ENCODE assay signal across 1 cellular context in the genomic region with DNA sequence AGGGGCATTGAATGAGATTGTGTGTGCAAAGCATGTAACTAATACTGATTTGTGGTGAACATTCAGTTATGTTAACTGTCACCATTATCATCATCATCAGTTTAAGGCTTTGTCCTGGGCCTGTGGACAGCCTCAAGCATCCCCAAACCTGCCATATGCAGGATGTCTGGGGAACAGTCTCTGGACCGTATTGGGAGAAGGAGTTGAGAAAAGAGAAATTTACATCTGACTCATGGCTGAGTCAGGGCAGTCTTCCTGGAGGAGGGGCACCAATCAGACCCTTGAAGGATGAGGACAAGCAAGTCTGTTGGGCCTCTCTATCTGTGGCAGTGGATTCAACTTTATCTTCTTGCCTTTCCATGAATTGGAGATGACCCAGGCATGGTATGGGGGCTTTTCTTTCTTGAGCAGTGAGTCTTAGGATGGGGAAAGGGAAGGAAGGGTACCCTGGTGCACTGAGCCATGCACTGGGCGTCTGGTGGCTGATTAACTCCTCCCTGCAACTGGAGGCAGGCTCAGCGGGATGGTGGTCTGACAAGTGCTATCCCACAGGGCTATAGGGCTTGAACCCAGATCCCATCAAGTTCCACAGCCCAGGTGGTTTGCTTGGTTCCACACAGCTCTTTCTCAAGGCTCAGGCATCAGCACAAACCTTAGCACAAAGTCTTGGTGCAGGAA.
TF ChIP-seq lines count a peak whose summit lies in the region.

No MANE protein-coding gene starts in this region.

TF ChIP-seq in K562, 482 proteins besides CTCF, POLR2A, EP300 and RAD21:
- TF ChIP-seq NR2F6 (CRISPR knock-in tag; IDR thresholded peaks at IDR 0.05): no peak
- TF ChIP-seq ZFP36 (IDR thresholded peaks at IDR 0.05; ENCODE audit: low read depth, low read length, partially characterized antibody): peak; percentile 67
